Comparison of ENCODE assay signal across 8 cellular contexts in genomic region chr3:67654832-67655152, GRCh38.
A peak's percentile ranks its signal among the peaks of the same experiment; 100 is the strongest.
DNase-seq lines count a peak whose midpoint lies in the region; ATAC-seq lines count a peak whose summit lies in the region.

No MANE protein-coding gene starts in this region.

- no peaks in the 10 kb centered on the region for H3K4me1 ChIP-seq in iPS-18a (ENCODE audit: control insufficient read depth, low read depth, low read length)

- peak overlapping the region; percentile 96 for H3K27ac Mint-ChIP-seq in activated naive CD4-positive, alpha-beta T cell treated with anti-CD3 and anti-CD28 coated beads, Interleukin-2, amount 10 ng/mL, durations not matched to agents 7 days and 5 days
- H3K27ac Mint-ChIP-seq in stimulated activated naive CD8-positive, alpha-beta T cell treated with anti-CD3 and anti-CD28 coated beads, Interleukin-15, amount 100 ng/mL, for 72 hours = peak overlapping the region; percentile 94 to 97

- H3K9me3 Mint-ChIP-seq in activated naive CD4-positive, alpha-beta T cell treated with anti-CD3 and anti-CD28 coated beads, Interleukin-2, amount 10 ng/mL, durations not matched to agents 7 days and 5 days = peaks cover 25% of the 10 kb centered on the region
- peaks cover 13 to 19% of the 10 kb centered on the region in 2 donors for H3K9me3 Mint-ChIP-seq in stimulated activated naive CD8-positive, alpha-beta T cell treated with anti-CD3 and anti-CD28 coated beads, Interleukin-15, amount 100 ng/mL, for 72 hours

- no peaks in the 10 kb centered on the region for H3K36me3 ChIP-seq in iPS-18a (ENCODE audit: control insufficient read depth, low read depth, low read length)

- no peaks in the 10 kb centered on the region for H3K27me3 Mint-ChIP-seq in activated naive CD4-positive, alpha-beta T cell treated with anti-CD3 and anti-CD28 coated beads, Interleukin-2, amount 10 ng/mL, durations not matched to agents 7 days and 5 days
- no peaks in the 10 kb centered on the region for H3K27me3 Mint-ChIP-seq in stimulated activated naive CD8-positive, alpha-beta T cell treated with anti-CD3 and anti-CD28 coated beads, Interleukin-15, amount 100 ng/mL, for 72 hours

- peak overlapping the region; percentile 76 for H3K9ac ChIP-seq in iPS-18a (ENCODE audit: low read length)

- H3K4me3 Mint-ChIP-seq in activated naive CD4-positive, alpha-beta T cell treated with anti-CD3 and anti-CD28 coated beads, Interleukin-2, amount 10 ng/mL, durations not matched to agents 7 days and 5 days = peak overlapping the region; percentile 73
- H3K4me3 Mint-ChIP-seq in stimulated activated naive CD8-positive, alpha-beta T cell treated with anti-CD3 and anti-CD28 coated beads, Interleukin-15, amount 100 ng/mL, for 72 hours = peak overlapping the region; percentile 80 to 84

- H3K36me3 Mint-ChIP-seq in activated naive CD4-positive, alpha-beta T cell treated with anti-CD3 and anti-CD28 coated beads, Interleukin-2, amount 10 ng/mL, durations not matched to agents 7 days and 5 days = peaks cover 51% of the 10 kb centered on the region

- H3K27ac ChIP-seq in iPS-18a (ENCODE audit: low read length) = no peak overlapping the region

- H3K4me1 Mint-ChIP-seq in activated naive CD4-positive, alpha-beta T cell treated with anti-CD3 and anti-CD28 coated beads, Interleukin-2, amount 10 ng/mL, durations not matched to agents 7 days and 5 days = peaks cover 59% of the 10 kb centered on the region
- H3K4me1 Mint-ChIP-seq in stimulated activated naive CD8-positive, alpha-beta T cell treated with anti-CD3 and anti-CD28 coated beads, Interleukin-15, amount 100 ng/mL, for 72 hours = peaks cover 57% of the 10 kb centered on the region

- DNase-seq in activated CD4-positive, alpha-beta T cell treated with anti-CD3 and anti-CD28 coated beads for 48 hours = peak; percentile 20
- no peak for DNase-seq in activated CD4-positive, alpha-beta T cell treated with anti-CD3 and anti-CD28 coated beads, Interleukin-2, amount 50 U/mL, for 48 hours
- peak; percentile 38 for DNase-seq in activated naive CD4-positive, alpha-beta T cell treated with anti-CD3 and anti-CD28 coated beads, Interleukin-2, amount 10 ng/mL, durations not matched to agents 7 days and 5 days
- DNase-seq in stimulated activated naive CD8-positive, alpha-beta T cell treated with anti-CD3 and anti-CD28 coated beads, Interleukin-15, amount 100 ng/mL, for 72 hours = no peak
- DNase-seq in amniotic stem cell (lab: John Stamatoyannopoulos, UW) = no peak

- H3K27me3 ChIP-seq in iPS-18a (ENCODE audit: control insufficient read depth, insufficient read depth, low read length) = no peaks in the 10 kb centered on the region

- no peak for ATAC-seq in stimulated activated naive CD8-positive, alpha-beta T cell treated with anti-CD3 and anti-CD28 coated beads, Interleukin-15, amount 100 ng/mL, for 72 hours
- ATAC-seq in HG03571 (IDR thresholded peaks at IDR 0.05; ENCODE audit: unreplicated experiment) (no peak), GM18870 (IDR thresholded peaks at IDR 0.05; ENCODE audit: unreplicated experiment) (no peak)

- CTCF ChIA-PET in activated naive CD4-positive, alpha-beta T cell treated with anti-CD3 and anti-CD28 coated beads, Interleukin-2, amount 10 ng/mL, durations not matched to agents 7 days and 5 days (lab: Charles Lee) = interaction anchor here (0.9 to 2.2 kb wide), 6 partner anchors 9 to 541 kb away, joined by 3 to 7 read pairs (median 4); no protein-coding TSS in a partner anchor

- peak overlapping the region; percentile 60 for H3K4me3 ChIP-seq in iPS-18a (ENCODE audit: low read length)

- H3K9me3 ChIP-seq in iPS-18a (ENCODE audit: control insufficient read depth, low read depth, low read length) = no peaks in the 10 kb centered on the region

Comparison
In these comparisons a context has a peak if more than half of its experiments do, and no peak if none do; other contexts are left out.
1. DNase-seq: peak in activated CD4-positive, alpha-beta T cell treated with anti-CD3 and anti-CD28 coated beads for 48 hours (single experiment) and activated naive CD4-positive, alpha-beta T cell treated with anti-CD3 and anti-CD28 coated beads, Interleukin-2, amount 10 ng/mL, durations not matched to agents 7 days and 5 days (single experiment); none in activated CD4-positive, alpha-beta T cell treated with anti-CD3 and anti-CD28 coated beads, Interleukin-2, amount 50 U/mL, for 48 hours (0 of 2), stimulated activated naive CD8-positive, alpha-beta T cell treated with anti-CD3 and anti-CD28 coated beads, Interleukin-15, amount 100 ng/mL, for 72 hours (0 of 2) and amniotic stem cell (single experiment).